In the genomic region with DNA sequence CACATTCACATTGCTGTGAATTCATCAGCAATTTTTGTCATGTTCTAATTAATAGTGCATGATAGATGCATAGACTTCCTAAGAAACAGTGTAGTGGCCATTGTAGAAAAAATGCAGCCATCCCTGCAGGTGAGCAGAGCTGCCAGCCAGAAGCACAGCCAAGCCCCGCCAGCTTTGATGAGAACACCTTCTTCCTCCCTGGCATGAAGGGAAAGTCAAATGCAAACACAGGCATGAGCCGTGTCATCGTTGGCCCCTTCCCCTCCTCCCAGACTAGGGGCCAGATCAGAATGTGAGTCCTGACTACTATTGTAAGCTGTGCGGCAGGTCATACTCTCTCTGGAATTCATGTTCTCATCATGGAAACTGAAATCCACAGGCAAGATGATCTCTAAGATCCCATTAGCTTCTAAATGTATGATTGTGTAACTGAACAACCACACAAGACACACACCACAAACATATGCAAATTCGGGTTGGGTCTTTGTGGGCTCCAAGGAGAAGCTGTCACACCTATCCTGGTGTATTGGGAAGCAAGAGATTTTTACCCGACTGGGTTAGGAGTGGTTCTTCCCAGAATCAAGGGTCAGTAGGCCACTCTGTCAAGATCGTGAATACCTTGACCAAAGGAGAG, we compare ENCODE assay signal across 22 cellular contexts. TPM values are rescaled to one million over a fixed set of nuclear protein-coding genes. Genes with fewer than 3 reads are reported as not detected.
DNase-seq lines count a peak whose midpoint lies in the region; ATAC-seq and TF ChIP-seq lines count a peak whose summit lies in the region.
"Had no signal": no experiment of that assay in that cellular context is flagged by ENCODE, and none has a peak within 500 bp of the region (broad histone marks: within the 10 kb centered on the region; RNA-seq: fewer than 3 reads in every experiment).

No MANE protein-coding gene starts in this region.

- no peaks in the 10 kb centered on the region for H3K9me3 Mint-ChIP-seq in activated naive CD8-positive, alpha-beta T cell treated with anti-CD3 and anti-CD28 coated beads, Interleukin-2, amount 10 ng/mL, durations not matched to agents 7 days and 5 days
- no peaks in the 10 kb centered on the region for H3K9me3 Mint-ChIP-seq in activated naive CD8-positive, alpha-beta T cell treated with anti-CD3 and anti-CD28 coated beads for 36 hours
- H3K9me3 Mint-ChIP-seq: IgD-negative memory B cell had no signal

- POLR2A ChIA-PET in activated naive CD8-positive, alpha-beta T cell treated with anti-CD3 and anti-CD28 coated beads, Interleukin-2, amount 10 ng/mL, durations not matched to agents 7 days and 5 days (lab: Charles Lee) = no interaction called here

- H3K4me1 Mint-ChIP-seq in activated naive CD8-positive, alpha-beta T cell treated with anti-CD3 and anti-CD28 coated beads, Interleukin-2, amount 10 ng/mL, durations not matched to agents 7 days and 5 days = peaks cover 7% of the 10 kb centered on the region
- peaks cover 18% of the 10 kb centered on the region for H3K4me1 Mint-ChIP-seq in activated naive CD8-positive, alpha-beta T cell treated with anti-CD3 and anti-CD28 coated beads for 36 hours

- peaks cover 3% of the 10 kb centered on the region for H3K27me3 Mint-ChIP-seq in activated naive CD8-positive, alpha-beta T cell treated with anti-CD3 and anti-CD28 coated beads, Interleukin-2, amount 10 ng/mL, durations not matched to agents 7 days and 5 days
- no peaks in the 10 kb centered on the region for H3K27me3 Mint-ChIP-seq in activated naive CD8-positive, alpha-beta T cell treated with anti-CD3 and anti-CD28 coated beads for 36 hours

- no peak for TF ChIP-seq CTCF in VCaP (conservative IDR thresholded peaks at IDR 0.05)

- DNase-seq in activated naive CD8-positive, alpha-beta T cell treated with anti-CD3 and anti-CD28 coated beads, Interleukin-2, amount 10 ng/mL, durations not matched to agents 7 days and 5 days = peak; percentile 21
- no peak for DNase-seq in activated naive CD8-positive, alpha-beta T cell treated with anti-CD3 and anti-CD28 coated beads for 36 hours
- DNase-seq in mesenteric fat pad (ENCODE audit: low spot score) = peak; percentile 55
- no peak for DNase-seq in NCI-H187 (lab: John Stamatoyannopoulos, UW)
- DNase-seq in activated CD4-positive, alpha-beta T cell treated with anti-CD3 and anti-CD28 coated beads for 1 hour = no peak
- DNase-seq: COR-L47, DND-41, Kasumi-1, NCI-H1694, NCI-H2081 treated with DMSO at 0.1 percent for 48 hours, NCI-H2171 treated with DMSO at 0.1 percent for 48 hours, NCI-H524 treated with DMSO at 0.1 percent for 48 hours, NCI-H82, PC-9, SJCRH30 had no signal

- no peak for ATAC-seq in activated naive CD8-positive, alpha-beta T cell treated with anti-CD3 and anti-CD28 coated beads, Interleukin-2, amount 10 ng/mL, durations not matched to agents 7 days and 5 days (ENCODE audit: low read depth)
- no peak for ATAC-seq in HG03097 (IDR thresholded peaks at IDR 0.05; ENCODE audit: low FRiP score, unreplicated experiment)
- ATAC-seq: A549 had no signal

- H3K27ac Mint-ChIP-seq in activated naive CD8-positive, alpha-beta T cell treated with anti-CD3 and anti-CD28 coated beads, Interleukin-2, amount 10 ng/mL, durations not matched to agents 7 days and 5 days = no peak overlapping the region
- no peak overlapping the region for H3K27ac Mint-ChIP-seq in activated naive CD8-positive, alpha-beta T cell treated with anti-CD3 and anti-CD28 coated beads for 36 hours
- H3K27ac Mint-ChIP-seq: B cell, IgD-negative memory B cell had no signal

- peak overlapping the region; percentile 35 for H3K27ac ChIP-seq in VCaP
- H3K27ac ChIP-seq: A549, PC-9, SJCRH30 had no signal

- no peak overlapping the region for H3K4me3 Mint-ChIP-seq in activated naive CD8-positive, alpha-beta T cell treated with anti-CD3 and anti-CD28 coated beads, Interleukin-2, amount 10 ng/mL, durations not matched to agents 7 days and 5 days
- no peak overlapping the region for H3K4me3 Mint-ChIP-seq in activated naive CD8-positive, alpha-beta T cell treated with anti-CD3 and anti-CD28 coated beads for 36 hours
- H3K4me3 Mint-ChIP-seq: B cell, IgD-negative memory B cell had no signal

- H3K36me3 Mint-ChIP-seq in activated naive CD8-positive, alpha-beta T cell treated with anti-CD3 and anti-CD28 coated beads, Interleukin-2, amount 10 ng/mL, durations not matched to agents 7 days and 5 days = no peaks in the 10 kb centered on the region
- H3K36me3 Mint-ChIP-seq in activated naive CD8-positive, alpha-beta T cell treated with anti-CD3 and anti-CD28 coated beads for 36 hours = no peaks in the 10 kb centered on the region
- H3K36me3 Mint-ChIP-seq: IgD-negative memory B cell had no signal

RNA-seq across cellular contexts. Expression of a gene that starts 2.8 kb away (rescaled TPM):
- total RNA-seq in activated naive CD8-positive, alpha-beta T cell treated with anti-CD3 and anti-CD28 coated beads, Interleukin-2, amount 10 ng/mL, durations not matched to agents 7 days and 5 days = not detected
- not detected for total RNA-seq in activated naive CD8-positive, alpha-beta T cell treated with anti-CD3 and anti-CD28 coated beads for 36 hours
- not detected for total RNA-seq in mesenteric fat pad
- total RNA-seq: B cell, H4, MCF 10A, PC-9, SJCRH30 had no signal

RNA-seq across cellular contexts. Expression of a gene that starts 14.0 kb away (rescaled TPM):
- total RNA-seq in activated naive CD8-positive, alpha-beta T cell treated with anti-CD3 and anti-CD28 coated beads, Interleukin-2, amount 10 ng/mL, durations not matched to agents 7 days and 5 days = not detected
- total RNA-seq in activated naive CD8-positive, alpha-beta T cell treated with anti-CD3 and anti-CD28 coated beads for 36 hours = not detected
- not detected for total RNA-seq in mesenteric fat pad
- total RNA-seq: B cell, H4, MCF 10A had no signal

RNA-seq across cellular contexts. Expression of a gene that starts 25.0 kb away (rescaled TPM):
- not detected for total RNA-seq in activated naive CD8-positive, alpha-beta T cell treated with anti-CD3 and anti-CD28 coated beads, Interleukin-2, amount 10 ng/mL, durations not matched to agents 7 days and 5 days
- not detected for total RNA-seq in activated naive CD8-positive, alpha-beta T cell treated with anti-CD3 and anti-CD28 coated beads for 36 hours
- total RNA-seq in mesenteric fat pad = not detected
- total RNA-seq: B cell, MCF 10A, PC-9, SJCRH30 had no signal

RNA-seq across cellular contexts. Expression of a gene that starts 44.0 kb away (rescaled TPM):
- total RNA-seq in activated naive CD8-positive, alpha-beta T cell treated with anti-CD3 and anti-CD28 coated beads, Interleukin-2, amount 10 ng/mL, durations not matched to agents 7 days and 5 days = under 1 TPM in 1 of 2 experiments, not detected in 1; 0.22 TPM
- total RNA-seq in activated naive CD8-positive, alpha-beta T cell treated with anti-CD3 and anti-CD28 coated beads for 36 hours = under 1 TPM; 0.08 to 0.60 TPM
- total RNA-seq in mesenteric fat pad = 0.35 TPM
- total RNA-seq: B cell, MCF 10A, PC-9 had no signal

Comparison
In these comparisons a context has a peak if more than half of its experiments do, and no peak if none do; other contexts are left out.
1. DNase-seq: peak in activated naive CD8-positive, alpha-beta T cell treated with anti-CD3 and anti-CD28 coated beads, Interleukin-2, amount 10 ng/mL, durations not matched to agents 7 days and 5 days (single experiment) and mesenteric fat pad (single experiment); none in activated naive CD8-positive, alpha-beta T cell treated with anti-CD3 and anti-CD28 coated beads for 36 hours (single experiment), NCI-H187 (0 of 2) and activated CD4-positive, alpha-beta T cell treated with anti-CD3 and anti-CD28 coated beads for 1 hour (single experiment).